In the genomic region with DNA sequence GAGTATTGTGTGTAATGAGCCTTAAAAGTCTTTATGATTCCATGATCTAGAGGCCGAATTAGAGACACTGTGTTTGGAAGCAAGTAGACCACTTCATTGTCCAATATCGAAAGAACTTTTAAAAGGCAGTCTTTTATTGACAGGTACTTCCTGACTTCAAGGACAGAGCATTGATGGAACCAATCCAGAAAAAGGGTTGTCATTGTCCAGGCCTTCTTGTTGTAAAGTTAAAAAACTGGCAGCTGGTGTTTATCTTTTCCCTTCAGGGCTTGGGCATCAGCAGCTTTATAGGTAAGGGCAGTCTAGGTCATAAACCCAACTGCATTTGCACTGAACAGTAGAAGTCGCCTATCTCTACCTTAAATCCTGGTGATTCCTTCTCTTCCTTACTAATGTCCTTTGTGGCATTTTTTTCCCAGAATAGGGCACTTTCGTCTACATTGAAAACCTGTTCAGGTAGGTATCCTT, we compare ENCODE assay signal across 15 cellular contexts.
DNase-seq lines count a peak whose midpoint lies in the region; ATAC-seq and FAIRE-seq lines count a peak whose summit lies in the region.
"Had no signal": no experiment of that assay in that cellular context is flagged by ENCODE, and none has a peak within 500 bp of the region (broad histone marks: within the 10 kb centered on the region; RNA-seq: fewer than 3 reads in every experiment).

No MANE protein-coding gene starts in this region.

- peaks cover 24% of the 10 kb centered on the region for H3K27me3 Mint-ChIP-seq in activated naive CD4-positive, alpha-beta T cell treated with anti-CD3 and anti-CD28 coated beads, Interleukin-2, amount 10 ng/mL, durations not matched to agents 7 days and 5 days
- no peaks in the 10 kb centered on the region for H3K27me3 Mint-ChIP-seq in activated naive CD8-positive, alpha-beta T cell treated with anti-CD3 and anti-CD28 coated beads for 36 hours
- no peaks in the 10 kb centered on the region for H3K27me3 Mint-ChIP-seq in stimulated activated naive CD8-positive, alpha-beta T cell treated with anti-CD3 and anti-CD28 coated beads, Interleukin-15, amount 100 ng/mL, for 72 hours

- H3K4me1 Mint-ChIP-seq in activated naive CD4-positive, alpha-beta T cell treated with anti-CD3 and anti-CD28 coated beads, Interleukin-2, amount 10 ng/mL, durations not matched to agents 7 days and 5 days: peaks cover 33% of the 10 kb centered on the region
- peaks cover 38% of the 10 kb centered on the region for H3K4me1 Mint-ChIP-seq in activated naive CD8-positive, alpha-beta T cell treated with anti-CD3 and anti-CD28 coated beads for 36 hours
- peaks cover 38% of the 10 kb centered on the region for H3K4me1 Mint-ChIP-seq in stimulated activated naive CD8-positive, alpha-beta T cell treated with anti-CD3 and anti-CD28 coated beads, Interleukin-15, amount 100 ng/mL, for 72 hours

- peak overlapping the region; percentile 85 for H3K27ac Mint-ChIP-seq in activated naive CD4-positive, alpha-beta T cell treated with anti-CD3 and anti-CD28 coated beads, Interleukin-2, amount 10 ng/mL, durations not matched to agents 7 days and 5 days
- H3K27ac Mint-ChIP-seq in activated naive CD8-positive, alpha-beta T cell treated with anti-CD3 and anti-CD28 coated beads for 36 hours: peak overlapping the region; percentile 73
- H3K27ac Mint-ChIP-seq in stimulated activated naive CD8-positive, alpha-beta T cell treated with anti-CD3 and anti-CD28 coated beads, Interleukin-15, amount 100 ng/mL, for 72 hours: peak overlapping the region; percentile 64 to 93
- H3K27ac Mint-ChIP-seq: WTC11 had no signal

- DNase-seq in activated naive CD4-positive, alpha-beta T cell treated with anti-CD3 and anti-CD28 coated beads, Interleukin-2, amount 10 ng/mL, durations not matched to agents 7 days and 5 days: no peak
- DNase-seq in activated naive CD4-positive, alpha-beta T cell treated with Interleukin-2 at 50 U/mL for 16 hours: no peak
- DNase-seq in GM19239 (ENCODE audit: insufficient read length, low spot score) (no peak), NCI-H146 (lab: John Stamatoyannopoulos, UW) (no peak)
- no peak for DNase-seq in activated naive CD8-positive, alpha-beta T cell treated with anti-CD3 and anti-CD28 coated beads for 36 hours
- no peak for DNase-seq in stimulated activated naive CD8-positive, alpha-beta T cell treated with anti-CD3 and anti-CD28 coated beads, Interleukin-15, amount 100 ng/mL, for 72 hours
- DNase-seq: left ventricle myocardium inferior; NK-92 treated with Interleukin-12 subunit alpha and Interleukin-12 subunit beta, amount 100 ng/mL, for 24 hours; stimulated activated CD4-positive, alpha-beta T cell treated with anti-CD3 and anti-CD28 coated beads, Interleukin-4, amount 100 ng/mL, for 1 hour; stimulated activated CD8-positive, alpha-beta memory T cell treated with anti-CD3 and anti-CD28 coated beads, Interleukin-4, amount 100 ng/mL, for 48 hours; testis had no signal

- peak; percentile 28 for ATAC-seq in stimulated activated naive CD8-positive, alpha-beta T cell treated with anti-CD3 and anti-CD28 coated beads, Interleukin-15, amount 100 ng/mL, for 72 hours
- ATAC-seq in GM21717 (IDR thresholded peaks at IDR 0.05; ENCODE audit: unreplicated experiment): no peak
- ATAC-seq: gastroesophageal sphincter, WTC11 had no signal

- no peaks in the 10 kb centered on the region for H3K36me3 Mint-ChIP-seq in activated naive CD4-positive, alpha-beta T cell treated with anti-CD3 and anti-CD28 coated beads, Interleukin-2, amount 10 ng/mL, durations not matched to agents 7 days and 5 days
- H3K36me3 Mint-ChIP-seq in activated naive CD8-positive, alpha-beta T cell treated with anti-CD3 and anti-CD28 coated beads for 36 hours: peaks cover 5% of the 10 kb centered on the region
- H3K36me3 Mint-ChIP-seq: WTC11 had no signal

- peak; percentile 44 for FAIRE-seq in GM19239 (lab: Jason Lieb, UNC)
- FAIRE-seq: astrocyte had no signal

- H3K4me3 Mint-ChIP-seq in activated naive CD4-positive, alpha-beta T cell treated with anti-CD3 and anti-CD28 coated beads, Interleukin-2, amount 10 ng/mL, durations not matched to agents 7 days and 5 days: peak overlapping the region; percentile 45
- peak overlapping the region; percentile 52 for H3K4me3 Mint-ChIP-seq in activated naive CD8-positive, alpha-beta T cell treated with anti-CD3 and anti-CD28 coated beads for 36 hours
- H3K4me3 Mint-ChIP-seq in stimulated activated naive CD8-positive, alpha-beta T cell treated with anti-CD3 and anti-CD28 coated beads, Interleukin-15, amount 100 ng/mL, for 72 hours: peak overlapping the region; percentile 64 to 75
- H3K4me3 Mint-ChIP-seq: WTC11 had no signal

- H3K9me3 Mint-ChIP-seq in activated naive CD4-positive, alpha-beta T cell treated with anti-CD3 and anti-CD28 coated beads, Interleukin-2, amount 10 ng/mL, durations not matched to agents 7 days and 5 days: no peaks in the 10 kb centered on the region
- peaks cover 3% of the 10 kb centered on the region for H3K9me3 Mint-ChIP-seq in activated naive CD8-positive, alpha-beta T cell treated with anti-CD3 and anti-CD28 coated beads for 36 hours
- H3K9me3 Mint-ChIP-seq in stimulated activated naive CD8-positive, alpha-beta T cell treated with anti-CD3 and anti-CD28 coated beads, Interleukin-15, amount 100 ng/mL, for 72 hours: no peaks in the 10 kb centered on the region

- CTCF ChIA-PET in activated naive CD4-positive, alpha-beta T cell treated with anti-CD3 and anti-CD28 coated beads, Interleukin-2, amount 10 ng/mL, durations not matched to agents 7 days and 5 days (lab: Charles Lee): no interaction called here
